Comparison of ENCODE assay signal across 8 cellular contexts in the genomic region with DNA sequence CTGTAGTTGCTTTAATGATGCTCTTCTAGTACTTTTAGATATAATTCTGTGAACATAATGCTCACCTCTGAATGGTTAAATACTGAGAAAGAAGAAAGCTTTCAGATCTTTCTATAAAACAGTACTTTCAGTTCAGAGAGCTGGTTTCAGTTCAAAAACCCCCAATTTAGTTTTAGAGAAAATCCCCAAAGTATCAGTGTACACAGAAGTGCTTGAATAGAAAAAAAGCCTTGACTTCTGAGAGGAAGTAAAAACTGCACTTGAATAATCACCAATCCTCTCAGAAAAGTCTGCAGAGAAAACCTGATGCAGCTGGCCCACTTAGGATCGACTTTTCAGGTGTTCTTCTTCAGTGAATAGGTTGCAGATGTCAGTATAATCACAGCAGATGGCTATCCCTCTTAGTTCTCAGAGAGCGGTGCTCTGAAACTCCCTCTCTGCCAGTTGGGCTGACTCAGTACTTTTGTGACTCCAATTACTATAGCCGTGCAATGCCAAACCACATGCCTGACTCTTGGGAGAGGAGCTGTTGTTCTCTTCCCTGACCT.
DNase-seq lines count a peak whose midpoint lies in the region; ATAC-seq and TF ChIP-seq lines count a peak whose summit lies in the region.

No MANE protein-coding gene starts in this region.

- DNase-seq in AG09319 (ENCODE audit: extremely low read depth, low read depth) = peak; percentile 28
- DNase-seq in NCI-H510A treated with DMSO at 0.1 percent for 48 hours (lab: John Stamatoyannopoulos, UW) = peak; percentile 94
- DNase-seq in fibroblast of the conjunctiva (ENCODE audit: low read depth) = peak; percentile 62
- no peak for DNase-seq in stimulated activated CD4-positive, alpha-beta T cell treated with anti-CD3 and anti-CD28 coated beads, Interleukin-4, amount 100 ng/mL, for 1 hour
- DNase-seq in stimulated activated CD4-positive, alpha-beta T cell treated with anti-CD3 and anti-CD28 coated beads, Interleukin-15, amount 100 ng/mL, for 24 hours = no peak
- no peak for DNase-seq in central memory CD4-positive, alpha-beta T cell

- ATAC-seq in GM19035 (IDR thresholded peaks at IDR 0.05; ENCODE audit: unreplicated experiment) = peak; percentile 92
- ATAC-seq in HG03095 (IDR thresholded peaks at IDR 0.05; ENCODE audit: unreplicated experiment) = peak; percentile 92

- no peak for TF ChIP-seq CTCF in AG09319 (IDR thresholded peaks at IDR 0.05; ENCODE audit: low read depth, low read length)

Comparison
In these comparisons a context has a peak if more than half of its experiments do, and no peak if none do; other contexts are left out.
1. DNase-seq: peak in AG09319 (single experiment), NCI-H510A treated with DMSO at 0.1 percent for 48 hours (single experiment) and fibroblast of the conjunctiva (single experiment); none in stimulated activated CD4-positive, alpha-beta T cell treated with anti-CD3 and anti-CD28 coated beads, Interleukin-4, amount 100 ng/mL, for 1 hour (single experiment), stimulated activated CD4-positive, alpha-beta T cell treated with anti-CD3 and anti-CD28 coated beads, Interleukin-15, amount 100 ng/mL, for 24 hours (single experiment) and central memory CD4-positive, alpha-beta T cell (single experiment).